In the genomic region with DNA sequence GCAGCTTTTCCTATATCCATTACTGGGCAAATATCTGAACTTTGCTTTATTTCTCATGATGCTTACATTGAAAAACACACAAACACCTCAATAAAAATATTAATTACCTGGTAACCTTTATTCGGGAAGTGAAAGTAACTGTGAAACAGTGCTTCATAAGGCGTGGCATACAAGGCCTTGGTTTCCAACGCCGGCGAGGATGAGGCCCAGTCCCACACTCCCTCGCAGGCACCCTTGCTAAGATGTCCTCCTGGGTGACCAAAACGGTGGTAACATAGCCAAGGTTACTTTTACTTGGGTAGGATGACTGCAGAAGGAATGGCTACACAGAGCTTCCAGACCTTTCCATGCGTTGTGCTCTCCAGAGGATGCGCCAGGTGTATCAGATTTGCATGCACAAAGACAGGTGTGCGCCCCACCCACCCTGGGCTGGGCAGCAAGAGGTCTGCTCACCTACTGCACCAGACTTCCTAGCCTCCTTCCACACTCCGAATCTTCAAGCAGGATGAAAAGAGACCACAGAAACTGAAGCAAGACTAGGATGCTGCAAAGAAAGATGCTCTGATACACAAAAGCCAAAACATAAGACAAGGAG, we compare ENCODE assay signal across 25 cellular contexts. TPM values are rescaled to one million over a fixed set of nuclear protein-coding genes. Genes with fewer than 3 reads are reported as not detected.
DNase-seq lines count a peak whose midpoint lies in the region; ATAC-seq, FAIRE-seq and TF ChIP-seq lines count a peak whose summit lies in the region.
"Had no signal": no experiment of that assay in that cellular context is flagged by ENCODE, and none has a peak within 500 bp of the region (broad histone marks: within the 10 kb centered on the region; RNA-seq: fewer than 3 reads in every experiment).

No MANE protein-coding gene starts in this region.

- H3K36me3 Mint-ChIP-seq in activated T-cell treated with anti-CD3 and anti-CD28 coated beads, Interleukin-2, amount 50 U/mL, for 24 hours (ENCODE audit: low read depth), result peaks cover 52% of the 10 kb centered on the region
- H3K36me3 Mint-ChIP-seq in CD8-positive, alpha-beta memory T cell, result peaks cover 7 to 43% (median 9%) of the 10 kb centered on the region in 3 donors

- H3K4me1 Mint-ChIP-seq in activated T-cell treated with anti-CD3 and anti-CD28 coated beads, Interleukin-2, amount 50 U/mL, for 24 hours (ENCODE audit: low read depth), result peaks cover 10% of the 10 kb centered on the region
- H3K4me1 Mint-ChIP-seq in CD8-positive, alpha-beta memory T cell, result no peaks in the 10 kb centered on the region
- H3K4me1 Mint-ChIP-seq: naive thymus-derived CD8-positive, alpha-beta T cell had no signal

- no peaks in the 10 kb centered on the region for H3K9me3 ChIP-seq in CD8-positive, alpha-beta memory T cell (ENCODE audit: low read length)
- H3K9me3 ChIP-seq in GM12878 (replicated peaks; ENCODE audit: control insufficient read depth, insufficient read depth, low read length), result no peaks in the 10 kb centered on the region
- H3K9me3 ChIP-seq in prostate gland, result no peaks in the 10 kb centered on the region
- no peaks in the 10 kb centered on the region for H3K9me3 ChIP-seq in suprapubic skin
- H3K9me3 ChIP-seq: pancreas had no signal

- in situ Hi-C loops in GM12878 (cut with MboI), result no loop called here

- no peaks in the 10 kb centered on the region for H3K27me3 ChIP-seq in CD8-positive, alpha-beta memory T cell (ENCODE audit: insufficient read depth, low read length, poor library complexity, severe bottlenecking)
- H3K27me3 ChIP-seq in GM12878 (replicated peaks in 1 of 2; ENCODE audit: control insufficient read depth in 2 of 2, insufficient read depth in 2 of 2, low read length in 1 of 2), result no peaks in the 10 kb centered on the region
- no peaks in the 10 kb centered on the region for H3K27me3 ChIP-seq in prostate gland (replicated peaks; ENCODE audit: insufficient read depth)
- H3K27me3 ChIP-seq in suprapubic skin, result no peaks in the 10 kb centered on the region
- H3K27me3 ChIP-seq: BLaER1 treated with 17β-estradiol and CSF1 and Interleukin-3, amounts not matched to agents 10 nM and 100 nM; pancreas had no signal

- no TSS peak for BruUV-seq in GM12878 (replicated peaks; lab: Mats Ljungman, UMichigan)

- WGBS in GM12878 (ENCODE audit: insufficient coverage, insufficient replicate concordance, low lambda C conversion rate, missing lambda C conversion rate), result 48% methylated on average over 11 of the region's 11 CpGs
- WGBS in prostate gland, result 89% methylated on average over 11 of the region's 11 CpGs
- WGBS in suprapubic skin, result 85% methylated on average over 11 of the region's 11 CpGs

- ATAC-seq in GM12878, result no peak
- no peak for ATAC-seq in stimulated activated naive CD8-positive, alpha-beta T cell treated with anti-CD3 and anti-CD28 coated beads, Interleukin-15, Interleukin-2, amounts not matched to agents 100 U/mL and 50 U/mL, for 24 hours
- ATAC-seq: naive thymus-derived CD8-positive, alpha-beta T cell; right cardiac atrium had no signal

- H3K4me3 Mint-ChIP-seq in activated T-cell treated with anti-CD3 and anti-CD28 coated beads, Interleukin-2, amount 50 U/mL, for 24 hours, result no peak overlapping the region
- H3K4me3 Mint-ChIP-seq in CD8-positive, alpha-beta memory T cell, result no peak overlapping the region
- H3K4me3 Mint-ChIP-seq: naive thymus-derived CD8-positive, alpha-beta T cell had no signal

- no peak overlapping the region for H3K27ac ChIP-seq in CD8-positive, alpha-beta memory T cell (ENCODE audit: low read depth, low read length)
- H3K27ac ChIP-seq in GM12878 (ENCODE audit: control insufficient read depth, insufficient read depth) (no peak overlapping the region), prostate gland (peak overlapping the region; percentile 57 to 60), suprapubic skin (no peak overlapping the region)
- H3K27ac ChIP-seq: BLaER1 treated with 17β-estradiol and CSF1 and Interleukin-3, amounts not matched to agents 10 nM and 100 nM had no signal

- no peak overlapping the region for H3K9ac ChIP-seq in GM12878 (ENCODE audit: control insufficient read depth, insufficient read depth, low read length)
- H3K9ac ChIP-seq: BLaER1 treated with 17β-estradiol and CSF1 and Interleukin-3, amounts not matched to agents 10 nM and 100 nM had no signal

- intact Hi-C loops in GM12878 (cut with micrococcal nuclease; ENCODE audit: unreplicated experiment), result no loop called here
- intact Hi-C loops in prostate gland (cut with DNase I), result no loop called here

- CTCF ChIA-PET in CD8-positive, alpha-beta memory T cell (lab: Charles Lee), result no interaction called here
- CTCF ChIA-PET in GM12878 (lab: Yijun Ruan, JAX), result no interaction called here

- H4K20me1 ChIP-seq in GM12878 (ENCODE audit: control insufficient read depth, insufficient read depth), result no peaks in the 10 kb centered on the region

- no peak for FAIRE-seq in GM12878 (lab: Jason Lieb, UNC)
- FAIRE-seq: endometrium, HTR-8/SVneo, pancreas had no signal

- no peak overlapping the region for H3K4me2 ChIP-seq in GM12878 (ENCODE audit: control insufficient read depth, insufficient read depth)
- H3K4me2 ChIP-seq: BLaER1 treated with 17β-estradiol and CSF1 and Interleukin-3, amounts not matched to agents 10 nM and 100 nM had no signal

- SMC1A ChIA-PET in GM12878 (lab: Charles Lee; ENCODE audit: uncharacterized antibody, unreplicated experiment), result interaction anchor here (0.5 kb wide), 1 partner anchor 411 kb away, joined by 3 read pairs; no protein-coding TSS in a partner anchor

- RAD21 ChIA-PET in GM12878 (lab: Charles Lee; ENCODE audit: unreplicated experiment), result no interaction called here

- H3K27me3 Mint-ChIP-seq in activated T-cell treated with anti-CD3 and anti-CD28 coated beads, Interleukin-2, amount 50 U/mL, for 24 hours, result no peaks in the 10 kb centered on the region
- no peaks in the 10 kb centered on the region for H3K27me3 Mint-ChIP-seq in CD8-positive, alpha-beta memory T cell
- H3K27me3 Mint-ChIP-seq: naive thymus-derived CD8-positive, alpha-beta T cell had no signal

- TF ChIP-seq CTCF in GM12878 (IDR thresholded peaks at IDR 0.05 in 2 of 3, conservative IDR thresholded peaks at IDR 0.05 in 1 of 3; ENCODE audit: control insufficient read depth in 2 of 3, extremely low read depth in 1 of 3, insufficient read depth in 1 of 3, low read depth in 3 of 3, low read length in 3 of 3), result no peak
- no peak for TF ChIP-seq CTCF in prostate gland (IDR thresholded peaks at IDR 0.05)
- no peak for TF ChIP-seq CTCF in suprapubic skin (IDR thresholded peaks at IDR 0.05)

- H3K79me2 ChIP-seq in GM12878 (ENCODE audit: control insufficient read depth, insufficient read depth, low read length), result no peaks in the 10 kb centered on the region

- peaks cover 14% of the 10 kb centered on the region for H3K36me3 ChIP-seq in CD8-positive, alpha-beta memory T cell (ENCODE audit: insufficient read depth, low read length)
- H3K36me3 ChIP-seq in GM12878 (ENCODE audit: control insufficient read depth in 2 of 2, insufficient read depth in 2 of 2, low read length in 1 of 2) (peaks cover 5 to 9% of the 10 kb centered on the region in 2 experiments), prostate gland (no peaks in the 10 kb centered on the region), suprapubic skin (peaks cover 43% of the 10 kb centered on the region)

- POLR2A ChIA-PET in CD8-positive, alpha-beta memory T cell (lab: Charles Lee), result no interaction called here
- POLR2A ChIA-PET in GM12878 (lab: Charles Lee), result interaction anchor here (0.7 kb wide), 1 partner anchor 13 kb away, joined by 3 read pairs; no protein-coding TSS in a partner anchor

- no peaks in the 10 kb centered on the region for H3K4me1 ChIP-seq in CD8-positive, alpha-beta memory T cell (ENCODE audit: insufficient read depth, low read length)
- H3K4me1 ChIP-seq in GM12878 (ENCODE audit: control insufficient read depth, insufficient read depth, low read length), result no peaks in the 10 kb centered on the region
- no peaks in the 10 kb centered on the region for H3K4me1 ChIP-seq in prostate gland (replicated peaks)
- no peaks in the 10 kb centered on the region for H3K4me1 ChIP-seq in suprapubic skin

- H2AFZ ChIP-seq in GM12878 (ENCODE audit: control insufficient read depth, low read depth, low read length), result no peak overlapping the region

- DNase-seq in activated T-cell treated with anti-CD3 and anti-CD28 coated beads, Interleukin-2, amount 50 U/mL, for 24 hours, result no peak
- no peak for DNase-seq in activated T-cell treated with anti-CD3 and anti-CD28 coated beads, Interleukin-2, amount 50 U/mL, for 1 hour
- no peak for DNase-seq in CD8-positive, alpha-beta memory T cell
- DNase-seq in GM12878 (ENCODE audit: low read depth, low spot score) (no peak), prostate gland (ENCODE audit: low spot score) (no peak), suprapubic skin (ENCODE audit: low spot score in 2 of 2) (no peak), NCI-H2196 (lab: John Stamatoyannopoulos, UW; ENCODE audit: unreplicated experiment) (no peak)
- no peak for DNase-seq in stimulated activated naive CD8-positive, alpha-beta T cell treated with anti-CD3 and anti-CD28 coated beads, Interleukin-15, Interleukin-2, amounts not matched to agents 100 U/mL and 50 U/mL, for 24 hours
- DNase-seq: activated CD4-positive, alpha-beta T cell treated with anti-CD3 and anti-CD28 coated beads for 4 hours; activated effector memory CD4-positive, alpha-beta T cell treated with Interleukin-2 at 50 U/mL for 16 hours; cortex of kidney; DMS153; Kasumi-1; mammary epithelial cell; naive thymus-derived CD8-positive, alpha-beta T cell; NCI-H1048; NCI-H187; NCI-H748 treated with DMSO at 0.1 percent for 48 hours; right cardiac atrium; stimulated activated CD4-positive, alpha-beta T cell treated with anti-CD3 and anti-CD28 coated beads, Interleukin-12 subunit alpha, Interleukin-12 subunit beta, amount 100 ng/mL, for 4 hours; stimulated activated CD4-positive, alpha-beta T cell treated with anti-CD3 and anti-CD28 coated beads, Interleukin-4, amount 100 ng/mL, for 4 hours had no signal

- H3K9me3 Mint-ChIP-seq in activated T-cell treated with anti-CD3 and anti-CD28 coated beads, Interleukin-2, amount 50 U/mL, for 24 hours, result no peaks in the 10 kb centered on the region
- H3K9me3 Mint-ChIP-seq in CD8-positive, alpha-beta memory T cell, result no peaks in the 10 kb centered on the region
- H3K9me3 Mint-ChIP-seq: naive thymus-derived CD8-positive, alpha-beta T cell had no signal

- TF ChIP-seq POLR2A in GM12878 (IDR thresholded peaks at IDR 0.05; ENCODE audit: low read depth, low read length) (0 out of 2 replicates have a peak, but pooled peaks have one; percentile 44), prostate gland (IDR thresholded peaks at IDR 0.05) (no peak), suprapubic skin (IDR thresholded peaks at IDR 0.05) (no peak)

- no peak overlapping the region for H3K4me3 ChIP-seq in CD8-positive, alpha-beta memory T cell (ENCODE audit: low read length)
- no peak overlapping the region for H3K4me3 ChIP-seq in GM12878
- H3K4me3 ChIP-seq in prostate gland, result no peak overlapping the region
- H3K4me3 ChIP-seq in suprapubic skin, result no peak overlapping the region
- H3K4me3 ChIP-seq: BLaER1 treated with 17β-estradiol and CSF1 and Interleukin-3, amounts not matched to agents 10 nM and 100 nM; pancreas had no signal

- TF ChIP-seq EP300 in GM12878 (IDR thresholded peaks at IDR 0.05; ENCODE audit: borderline replicate concordance in 1 of 2, control insufficient read depth in 1 of 2, low read depth in 2 of 2, low read length in 2 of 2) (no peak), suprapubic skin (IDR thresholded peaks at IDR 0.05) (no peak)

- H3K27ac Mint-ChIP-seq in activated T-cell treated with anti-CD3 and anti-CD28 coated beads, Interleukin-2, amount 50 U/mL, for 24 hours, result peak overlapping the region; percentile 12
- peak overlapping the region in 6 of 8 donors; percentile 9 to 93 (median 66) for H3K27ac Mint-ChIP-seq in CD8-positive, alpha-beta memory T cell

- TF ChIP-seq RAD21 in GM12878 (IDR thresholded peaks at IDR 0.05; ENCODE audit: insufficient read depth, low read depth, low read length), result no peak

RNA-seq across cellular contexts. Expression of gene DAGLB, which starts 13.3 kb away (rescaled TPM):
- total RNA-seq in CD8-positive, alpha-beta memory T cell, result 10 to 100 TPM; 16.1 to 16.4 TPM
- polyA plus RNA-seq in CD8-positive, alpha-beta memory T cell, result 9.7 TPM
- 35.2 and 40.8 TPM in 2 replicates for total RNA-seq in GM12878 (2013; cell fraction: nucleolus; rRNA removed)
- total RNA-seq in GM12878 (2014; rRNA removed), result 7.4 and 9.5 TPM in 2 replicates
- total RNA-seq in GM12878 (2014; rRNA removed; fragmentation: Illumina TruSeq; extraction: Trizol), result 5.7 and 5.9 TPM in 2 replicates
- 12.4 and 13.3 TPM in 2 replicates for total RNA-seq in GM12878 (2021)
- polyA plus RNA-seq in GM12878 (2011; ENCODE audit: low read depth), result 6.4 TPM
- 5.1 and 12.8 TPM in 2 replicates for polyA plus RNA-seq in GM12878 (2011; rRNA removed)
- polyA plus RNA-seq in GM12878 (2011; cell fraction: cytosol; rRNA removed), result 11.0 and 14.7 TPM in 2 replicates
- 20.0 and 24.0 TPM in 2 replicates for polyA plus RNA-seq in GM12878 (2011; cell fraction: nucleus; rRNA removed)
- polyA plus RNA-seq in GM12878 (2012), result 5.2 and 6.5 TPM in 2 replicates
- 2.7 and 6.2 TPM in 2 replicates for polyA plus RNA-seq in GM12878 (2014; fragmentation: Illumina TruSeq; extraction: Trizol)
- 1 to 10 TPM; 1.2 to 2.4 TPM for polyA plus RNA-seq in GM12878 (2014; fragmentation: Nextera tagmentation; extraction: Ambion mirVana)
- 10.5 and 10.8 TPM in 2 replicates for polyA plus RNA-seq in GM12878 (2014; rRNA removed)
- polyA plus RNA-seq in GM12878 (2016; fragmentation: Nextera tagmentation; extraction: Ambion mirVana), result 10 to 100 TPM; 10.6 to 11.0 TPM
- 17.5 and 30.1 TPM in 2 replicates for polyA minus RNA-seq in GM12878 (2011; rRNA and poly(A)+ RNA removed)
- 6.5 and 11.4 TPM in 2 replicates for polyA minus RNA-seq in GM12878 (2011; cell fraction: cytosol; rRNA and poly(A)+ RNA removed)
- polyA minus RNA-seq in GM12878 (2011; cell fraction: nucleus; rRNA and poly(A)+ RNA removed), result 13.7 and 21.4 TPM in 2 replicates
- 10 to 100 TPM in 1 of 2 donors, 1 to 10 TPM in 1; 9.7 to 20.4 TPM for total RNA-seq in prostate gland
- 10 to 100 TPM; 19.0 to 61.2 (median 22.0) TPM for total RNA-seq in suprapubic skin

RNA-seq across cellular contexts. Expression of gene KDELR2, which starts 22.9 kb away (rescaled TPM):
- total RNA-seq in CD8-positive, alpha-beta memory T cell, result 10 to 100 TPM; 67.7 to 68.9 TPM
- 51.3 TPM for polyA plus RNA-seq in CD8-positive, alpha-beta memory T cell
- 31.9 and 40.4 TPM in 2 replicates for total RNA-seq in GM12878 (2013; cell fraction: nucleolus; rRNA removed)
- total RNA-seq in GM12878 (2014; rRNA removed) (67.1 and 81.3 TPM in 2 replicates), GM12878 (2014; rRNA removed; fragmentation: Illumina TruSeq; extraction: Trizol) (37.4 and 41.7 TPM in 2 replicates), GM12878 (2021) (64.7 and 70.9 TPM in 2 replicates), prostate gland (100 to 1,000 TPM in 1 of 2 donors, 10 to 100 TPM in 1; 75.2 to 117 TPM), suprapubic skin (10 to 100 TPM; 62.4 to 70.5 (median 68.9) TPM)
- 52.4 TPM for polyA plus RNA-seq in GM12878 (2011; ENCODE audit: low read depth)
- polyA plus RNA-seq in GM12878 (2011; rRNA removed) (58.8 and 67.5 TPM in 2 replicates), GM12878 (2014; fragmentation: Illumina TruSeq; extraction: Trizol) (40.4 and 54.3 TPM in 2 replicates), GM12878 (2014; fragmentation: Nextera tagmentation; extraction: Ambion mirVana) (10 to 100 TPM; 16.0 to 29.2 TPM), GM12878 (2014; rRNA removed) (43.2 and 45.0 TPM in 2 replicates), GM12878 (2016; fragmentation: Nextera tagmentation; extraction: Ambion mirVana) (100 to 1,000 TPM; 155 to 187 TPM)
- 33.7 and 39.2 TPM in 2 replicates for polyA plus RNA-seq in GM12878 (2011; cell fraction: cytosol; rRNA removed)
- 22.9 and 24.4 TPM in 2 replicates for polyA plus RNA-seq in GM12878 (2011; cell fraction: nucleus; rRNA removed)
- 56.2 and 70.0 TPM in 2 replicates for polyA plus RNA-seq in GM12878 (2012)
- 32.8 and 33.5 TPM in 2 replicates for polyA minus RNA-seq in GM12878 (2011; rRNA and poly(A)+ RNA removed)
- polyA minus RNA-seq in GM12878 (2011; cell fraction: cytosol; rRNA and poly(A)+ RNA removed), result 10.4 and 16.2 TPM in 2 replicates
- polyA minus RNA-seq in GM12878 (2011; cell fraction: nucleus; rRNA and poly(A)+ RNA removed), result 7.0 and 10.2 TPM in 2 replicates

Comparison
In these comparisons a context has a peak if more than half of its experiments do, and no peak if none do; other contexts are left out.
1. H3K27ac ChIP-seq: peak in prostate gland (2 of 2); none in CD8-positive, alpha-beta memory T cell (single experiment), GM12878 (single experiment) and suprapubic skin (single experiment).